Comparison of ENCODE assay signal across 22 cellular contexts in genomic region chr2:242015366-242016065, GRCh38.
DNase-seq lines count a peak whose midpoint lies in the region; ATAC-seq and TF ChIP-seq lines count a peak whose summit lies in the region.
"Had no signal": no experiment of that assay in that cellular context is flagged by ENCODE, and none has a peak within 500 bp of the region (broad histone marks: within the 10 kb centered on the region; RNA-seq: fewer than 3 reads in every experiment).

No MANE protein-coding gene starts in this region.

- H3K4me1 Mint-ChIP-seq in activated CD8-positive, alpha-beta memory T cell treated with anti-CD3 and anti-CD28 coated beads, Interleukin-2, amount 10 ng/mL, durations not matched to agents 7 days and 5 days: peaks cover 20% of the 10 kb centered on the region
- H3K4me1 Mint-ChIP-seq in type B pancreatic cell (ENCODE audit: unreplicated experiment): no peaks in the 10 kb centered on the region
- H3K4me1 Mint-ChIP-seq in stimulated activated naive B cell treated with anti-CD40 and anti-IgM and Interleukin-4, amounts not matched to agents 10 μg/mL and 1 μg/mL and 100 μg/mL, for 72 hours: peaks cover 18 to 29% of the 10 kb centered on the region in 2 donors
- H3K4me1 Mint-ChIP-seq: H9 had no signal

- no peak overlapping the region for H3K27ac Mint-ChIP-seq in activated CD8-positive, alpha-beta memory T cell treated with anti-CD3 and anti-CD28 coated beads, Interleukin-2, amount 10 ng/mL, durations not matched to agents 7 days and 5 days
- no peak overlapping the region for H3K27ac Mint-ChIP-seq in type B pancreatic cell
- no peak overlapping the region for H3K27ac Mint-ChIP-seq in stimulated activated naive B cell treated with anti-CD40 and anti-IgM and Interleukin-4, amounts not matched to agents 10 μg/mL and 1 μg/mL and 100 μg/mL, for 72 hours
- H3K27ac Mint-ChIP-seq: H9 had no signal

- peak; percentile 57 for ATAC-seq in activated CD8-positive, alpha-beta memory T cell treated with anti-CD3 and anti-CD28 coated beads, Interleukin-2, amount 10 ng/mL, durations not matched to agents 7 days and 5 days
- ATAC-seq in left lung: no peak
- ATAC-seq in stimulated activated naive B cell treated with anti-CD40 and anti-IgM and Interleukin-4, amounts not matched to agents 10 μg/mL and 1 μg/mL and 100 μg/mL, for 72 hours (replicated peaks): no peak

- CTCF ChIA-PET in activated CD8-positive, alpha-beta memory T cell treated with anti-CD3 and anti-CD28 coated beads, Interleukin-2, amount 10 ng/mL, durations not matched to agents 7 days and 5 days (lab: Charles Lee): interaction anchor here (0.8 kb wide), 1 partner anchor 16 kb away, joined by 3 read pairs; no protein-coding TSS in a partner anchor

- H3K9me3 Mint-ChIP-seq in activated CD8-positive, alpha-beta memory T cell treated with anti-CD3 and anti-CD28 coated beads, Interleukin-2, amount 10 ng/mL, durations not matched to agents 7 days and 5 days (ENCODE audit: low read depth): no peaks in the 10 kb centered on the region
- H3K9me3 Mint-ChIP-seq in type B pancreatic cell: no peaks in the 10 kb centered on the region
- H3K9me3 Mint-ChIP-seq in stimulated activated naive B cell treated with anti-CD40 and anti-IgM and Interleukin-4, amounts not matched to agents 10 μg/mL and 1 μg/mL and 100 μg/mL, for 72 hours: no peaks in the 10 kb centered on the region

- H3F3A ChIP-seq in MM.1S (ENCODE audit: insufficient read depth, low read length): peaks cover 13% of the 10 kb centered on the region

- H3K27me3 ChIP-seq in MM.1S (replicated peaks; ENCODE audit: insufficient read depth, low read length): peaks cover 10% of the 10 kb centered on the region; the same call in 1 of the 2 replicates
- H3K27me3 ChIP-seq in left lung: no peaks in the 10 kb centered on the region

- peaks cover 25% of the 10 kb centered on the region for H3K4me1 ChIP-seq in MM.1S (ENCODE audit: low read length)
- H3K4me1 ChIP-seq in left lung: no peaks in the 10 kb centered on the region

- no peak for DNase-seq in activated CD8-positive, alpha-beta memory T cell treated with anti-CD3 and anti-CD28 coated beads, Interleukin-2, amount 10 ng/mL, durations not matched to agents 7 days and 5 days
- DNase-seq in activated CD8-positive, alpha-beta memory T cell treated with anti-CD3 and anti-CD28 coated beads for 24 hours: no peak
- peak; percentile 71 for DNase-seq in MM.1S
- peak; percentile 15 to 64 for DNase-seq in left lung
- DNase-seq in type B pancreatic cell (ENCODE audit: extremely low spot score, unreplicated experiment): peak; percentile 55
- no peak for DNase-seq in stimulated activated naive B cell treated with anti-CD40 and anti-IgM and Interleukin-4, amounts not matched to agents 10 μg/mL and 1 μg/mL and 100 μg/mL, for 72 hours
- no peak for DNase-seq in germinal center (ENCODE audit: low spot score)
- DNase-seq in dedifferentiated amniotic fluid mesenchymal stem cell (ENCODE audit: extremely low spot score): no peak
- DNase-seq: AML-193; DMS79 treated with DMSO at 0.1 percent for 48 hours; H9; NCI-H1092; NCI-H2081; NCI-H2171 treated with DMSO at 0.1 percent for 48 hours; NCI-H446 treated with DMSO at 0.1 percent for 48 hours; NCI-H69; NK-92 treated with Interleukin-12 subunit alpha and Interleukin-12 subunit beta, amount 100 ng/mL, for 24 hours; Right ventricle myocardium superior; SK-N-SH had no signal

- H4K20me1 ChIP-seq in MM.1S (ENCODE audit: insufficient read depth, low read length): no peaks in the 10 kb centered on the region

- H2AFZ ChIP-seq in MM.1S (ENCODE audit: low read length): no peak overlapping the region

- H3K9ac ChIP-seq in MM.1S (ENCODE audit: low read length): no peak overlapping the region
- H3K9ac ChIP-seq: KMS-11, SK-N-SH had no signal

- H3K4me3 Mint-ChIP-seq in activated CD8-positive, alpha-beta memory T cell treated with anti-CD3 and anti-CD28 coated beads, Interleukin-2, amount 10 ng/mL, durations not matched to agents 7 days and 5 days: no peak overlapping the region
- H3K4me3 Mint-ChIP-seq in type B pancreatic cell: no peak overlapping the region
- H3K4me3 Mint-ChIP-seq in stimulated activated naive B cell treated with anti-CD40 and anti-IgM and Interleukin-4, amounts not matched to agents 10 μg/mL and 1 μg/mL and 100 μg/mL, for 72 hours: no peak overlapping the region
- H3K4me3 Mint-ChIP-seq: H9 had no signal

- TF ChIP-seq CTCF in MM.1S (IDR thresholded peaks at IDR 0.05; ENCODE audit: low read length) (no peak), left lung (IDR thresholded peaks at IDR 0.05) (no peak), type B pancreatic cell (conservative IDR thresholded peaks at IDR 0.05) (no peak)

- no peak overlapping the region for H3K4me3 ChIP-seq in MM.1S (ENCODE audit: low read length)
- no peak overlapping the region for H3K4me3 ChIP-seq in left lung

- no peaks in the 10 kb centered on the region for H3K79me2 ChIP-seq in MM.1S (ENCODE audit: low read length)

- peak overlapping the region; percentile 26; the same call in 1 of the 2 replicates for H3K27ac ChIP-seq in MM.1S (ENCODE audit: low read length)
- H3K27ac ChIP-seq in left lung: no peak overlapping the region
- H3K27ac ChIP-seq: 22Rv1, HL-60, KMS-11 had no signal

- H3K4me2 ChIP-seq in MM.1S (ENCODE audit: low read depth, low read length): peak overlapping the region; percentile 43; the same call in 1 of the 2 replicates
- H3K4me2 ChIP-seq: KMS-11, SK-N-SH had no signal

- no peaks in the 10 kb centered on the region for H3K36me3 Mint-ChIP-seq in activated CD8-positive, alpha-beta memory T cell treated with anti-CD3 and anti-CD28 coated beads, Interleukin-2, amount 10 ng/mL, durations not matched to agents 7 days and 5 days
- no peaks in the 10 kb centered on the region for H3K36me3 Mint-ChIP-seq in type B pancreatic cell
- no peaks in the 10 kb centered on the region for H3K36me3 Mint-ChIP-seq in stimulated activated naive B cell treated with anti-CD40 and anti-IgM and Interleukin-4, amounts not matched to agents 10 μg/mL and 1 μg/mL and 100 μg/mL, for 72 hours

- no peaks in the 10 kb centered on the region for H3K9me3 ChIP-seq in MM.1S (replicated peaks; ENCODE audit: insufficient read depth, low read length)
- H3K9me3 ChIP-seq in left lung: no peaks in the 10 kb centered on the region
- H3K9me3 ChIP-seq: SK-N-SH had no signal

- peaks cover 20% of the 10 kb centered on the region for H3K27me3 Mint-ChIP-seq in activated CD8-positive, alpha-beta memory T cell treated with anti-CD3 and anti-CD28 coated beads, Interleukin-2, amount 10 ng/mL, durations not matched to agents 7 days and 5 days
- H3K27me3 Mint-ChIP-seq in type B pancreatic cell: peaks cover 29% of the 10 kb centered on the region
- peaks cover 5 to 6% of the 10 kb centered on the region in 2 donors for H3K27me3 Mint-ChIP-seq in stimulated activated naive B cell treated with anti-CD40 and anti-IgM and Interleukin-4, amounts not matched to agents 10 μg/mL and 1 μg/mL and 100 μg/mL, for 72 hours

- H3K36me3 ChIP-seq in MM.1S (replicated peaks; ENCODE audit: insufficient read depth, low read length): no peaks in the 10 kb centered on the region
- no peaks in the 10 kb centered on the region for H3K36me3 ChIP-seq in left lung

- intact Hi-C loops in left lung (cut with DNase I): no loop called here

- H3K9me2 ChIP-seq in MM.1S (replicated peaks; ENCODE audit: insufficient read depth, low read length): no peaks in the 10 kb centered on the region
- H3K9me2 ChIP-seq: SK-N-SH had no signal

Comparison
In these comparisons a context has a peak if more than half of its experiments do, and no peak if none do; other contexts are left out.
1. DNase-seq: peak in MM.1S (single experiment), left lung (2 of 2) and type B pancreatic cell (single experiment); none in activated CD8-positive, alpha-beta memory T cell treated with anti-CD3 and anti-CD28 coated beads, Interleukin-2, amount 10 ng/mL, durations not matched to agents 7 days and 5 days (single experiment), activated CD8-positive, alpha-beta memory T cell treated with anti-CD3 and anti-CD28 coated beads for 24 hours (single experiment), stimulated activated naive B cell treated with anti-CD40 and anti-IgM and Interleukin-4, amounts not matched to agents 10 μg/mL and 1 μg/mL and 100 μg/mL, for 72 hours (single experiment), germinal center (single experiment) and dedifferentiated amniotic fluid mesenchymal stem cell (single experiment).